ENCODE assay signal across 16 cellular contexts in the genomic region with DNA sequence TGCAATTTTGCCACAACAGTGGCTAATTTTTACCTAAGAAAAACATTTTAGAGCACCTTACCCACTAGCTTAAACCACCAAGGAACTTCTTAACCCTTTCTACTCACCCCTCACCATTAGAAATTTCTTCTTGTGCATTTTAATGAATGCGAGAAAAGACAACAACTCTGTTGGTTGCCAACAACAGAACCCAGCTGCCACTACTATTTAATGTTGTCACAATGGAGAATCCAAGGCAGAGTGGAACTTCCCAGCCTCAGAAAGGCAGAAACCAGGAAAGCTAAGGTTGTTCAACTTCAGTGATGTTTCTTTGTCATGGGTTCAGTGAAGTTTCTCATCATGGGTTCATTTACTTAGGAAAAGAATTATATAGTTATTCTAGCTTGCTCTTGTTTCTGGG.
"Had no signal": no experiment of that assay in that cellular context is flagged by ENCODE, and none has a peak within 500 bp of the region (broad histone marks: within the 10 kb centered on the region; RNA-seq: fewer than 3 reads in every experiment).

No MANE protein-coding gene starts in this region.

- DNase-seq: cortex of kidney; erythroblast; foreskin keratinocyte; islet precursor cell; mammary epithelial cell; mucosa of descending colon; naive thymus-derived CD8-positive, alpha-beta T cell; nucleus accumbens; ovary; right cardiac atrium; small intestine; stimulated activated CD4-positive, alpha-beta T cell treated with anti-CD3 and anti-CD28 coated beads, Interleukin-12 subunit alpha, Interleukin-12 subunit beta, amount 100 ng/mL, for 4 hours; stimulated activated naive CD4-positive, alpha-beta T cell treated with Interleukin-2 at 50 U/mL for 16 hours; trophoblast cell had no signal

- H3K36me3 Mint-ChIP-seq: naive thymus-derived CD8-positive, alpha-beta T cell had no signal

- H3K27ac Mint-ChIP-seq: naive thymus-derived CD8-positive, alpha-beta T cell; progenitor cell of endocrine pancreas had no signal

- H3K4me1 Mint-ChIP-seq: naive thymus-derived CD8-positive, alpha-beta T cell had no signal

- H3K4me1 ChIP-seq: foreskin keratinocyte had no signal

- H3K4me3 ChIP-seq: mucosa of descending colon, ovary had no signal

- H3K36me3 ChIP-seq: ovary had no signal

- H3K4me3 Mint-ChIP-seq: naive thymus-derived CD8-positive, alpha-beta T cell had no signal

- H3K27me3 Mint-ChIP-seq: naive thymus-derived CD8-positive, alpha-beta T cell; progenitor cell of endocrine pancreas had no signal

- H3K27ac ChIP-seq: foreskin keratinocyte, ovary had no signal

- H3K9me3 ChIP-seq: mucosa of descending colon, ovary had no signal

- H3K27me3 ChIP-seq: foreskin keratinocyte, ovary had no signal

- ATAC-seq: foreskin keratinocyte; left lobe of liver; mucosa of descending colon; naive thymus-derived CD8-positive, alpha-beta T cell; right cardiac atrium had no signal
